8 cellular contexts compared by ENCODE assay signal in genomic region chr9:77841739-77842386, GRCh38.
DNase-seq lines count a peak whose midpoint lies in the region; ATAC-seq, FAIRE-seq and TF ChIP-seq lines count a peak whose summit lies in the region.

No MANE protein-coding gene starts in this region.

- no peaks in the 10 kb centered on the region for H3K27me3 Mint-ChIP-seq in activated naive CD4-positive, alpha-beta T cell treated with anti-CD3 and anti-CD28 coated beads, Interleukin-2, amount 10 ng/mL, durations not matched to agents 7 days and 5 days

- intact Hi-C loops in adrenal gland (cut with DNase I) = loop anchor here in 1 of 2 donors (10.0 kb wide), 1 partner anchor 193 kb away; the partner anchor contains the start of gene GNAQ
- intact Hi-C loops in pancreas (cut with DNase I) = loop anchor here in 1 of 3 donors (10.0 kb wide), 1 partner anchor 193 kb away; the partner anchor contains the start of gene GNAQ

- H3K27ac Mint-ChIP-seq in activated naive CD4-positive, alpha-beta T cell treated with anti-CD3 and anti-CD28 coated beads, Interleukin-2, amount 50 U/mL, for 72 hours = no peak overlapping the region
- H3K27ac Mint-ChIP-seq in activated naive CD4-positive, alpha-beta T cell treated with anti-CD3 and anti-CD28 coated beads, Interleukin-2, amount 10 ng/mL, durations not matched to agents 7 days and 5 days = no peak overlapping the region

- ATAC-seq in activated naive CD4-positive, alpha-beta T cell treated with anti-CD3 and anti-CD28 coated beads, Interleukin-2, amount 50 U/mL, for 72 hours = peak; percentile 56
- ATAC-seq in HG03342 (IDR thresholded peaks at IDR 0.05; ENCODE audit: unreplicated experiment) (peak; percentile 62), pancreas (peak in 3 of 4 donors; percentile 29 to 53 (median 33))

- peaks cover 4 to 23% of the 10 kb centered on the region in 2 donors for H3K4me1 ChIP-seq in adrenal gland (replicated peaks in 1 of 2)
- peaks cover 0 to 8% (median 4%) of the 10 kb centered on the region in 3 donors for H3K4me1 ChIP-seq in pancreas

- H3K4me3 Mint-ChIP-seq in activated naive CD4-positive, alpha-beta T cell treated with anti-CD3 and anti-CD28 coated beads, Interleukin-2, amount 10 ng/mL, durations not matched to agents 7 days and 5 days = no peak overlapping the region

- H3K36me3 ChIP-seq in adrenal gland (replicated peaks in 1 of 2) = no peaks in the 10 kb centered on the region
- H3K36me3 ChIP-seq in pancreas = no peaks in the 10 kb centered on the region

- CTCF ChIA-PET in activated naive CD4-positive, alpha-beta T cell treated with anti-CD3 and anti-CD28 coated beads, Interleukin-2, amount 10 ng/mL, durations not matched to agents 7 days and 5 days (lab: Charles Lee) = interaction anchor here (0.8 to 2.3 kb wide), 14 partner anchors 14 to 410 kb away, joined by 3 to 22 read pairs (median 3); partner anchors contain the start of gene GNAQ

- H3K27me3 ChIP-seq in adrenal gland (no peaks in the 10 kb centered on the region), pancreas (no peaks in the 10 kb centered on the region)

- H3K27ac ChIP-seq in adrenal gland (no peak overlapping the region), pancreas (no peak overlapping the region)

- no peaks in the 10 kb centered on the region for H3K36me3 Mint-ChIP-seq in activated naive CD4-positive, alpha-beta T cell treated with anti-CD3 and anti-CD28 coated beads, Interleukin-2, amount 50 U/mL, for 72 hours
- H3K36me3 Mint-ChIP-seq in activated naive CD4-positive, alpha-beta T cell treated with anti-CD3 and anti-CD28 coated beads, Interleukin-2, amount 10 ng/mL, durations not matched to agents 7 days and 5 days = no peaks in the 10 kb centered on the region

- peak; percentile 21 to 43 (median 31) for TF ChIP-seq CTCF in adrenal gland (IDR thresholded peaks at IDR 0.05)
- peak in 1 of 4 donors; percentile 10 for TF ChIP-seq CTCF in pancreas (IDR thresholded peaks at IDR 0.05)

- DNase-seq in activated naive CD4-positive, alpha-beta T cell treated with anti-CD3 and anti-CD28 coated beads, Interleukin-2, amount 50 U/mL, for 72 hours (ENCODE audit: low spot score in 2 of 2) = no peak
- DNase-seq in activated naive CD4-positive, alpha-beta T cell treated with anti-CD3 and anti-CD28 coated beads, Interleukin-2, amount 10 ng/mL, durations not matched to agents 7 days and 5 days = no peak
- DNase-seq in adrenal gland = no peak
- no peak for DNase-seq in pancreas
- no peak for DNase-seq in NCI-H510A (lab: John Stamatoyannopoulos, UW)
- DNase-seq in activated CD4-positive, alpha-beta T cell treated with anti-CD3 and anti-CD28 coated beads, Interleukin-2, amount 50 U/mL, for 48 hours = no peak
- no peak for DNase-seq in T-helper 9 cell

- no peaks in the 10 kb centered on the region for H3K9me3 Mint-ChIP-seq in activated naive CD4-positive, alpha-beta T cell treated with anti-CD3 and anti-CD28 coated beads, Interleukin-2, amount 50 U/mL, for 72 hours
- no peaks in the 10 kb centered on the region for H3K9me3 Mint-ChIP-seq in activated naive CD4-positive, alpha-beta T cell treated with anti-CD3 and anti-CD28 coated beads, Interleukin-2, amount 10 ng/mL, durations not matched to agents 7 days and 5 days

- no peak for TF ChIP-seq POLR2A in adrenal gland (IDR thresholded peaks at IDR 0.05)

- H3K4me3 ChIP-seq in adrenal gland (no peak overlapping the region), pancreas (no peak overlapping the region)

- FAIRE-seq in pancreas (lab: Jason Lieb, UNC) = no peak

- peaks cover 13% of the 10 kb centered on the region for H3K4me1 Mint-ChIP-seq in activated naive CD4-positive, alpha-beta T cell treated with anti-CD3 and anti-CD28 coated beads, Interleukin-2, amount 10 ng/mL, durations not matched to agents 7 days and 5 days

- H3K9me3 ChIP-seq in adrenal gland (replicated peaks in 1 of 3) (no peaks in the 10 kb centered on the region), pancreas (no peaks in the 10 kb centered on the region)

- 68 to 79% (median 73%) methylated on average over 3 of the region's 3 CpGs for WGBS in adrenal gland, 4 donors
- 68 to 78% methylated on average over 3 of the region's 3 CpGs for WGBS in pancreas, 2 donors
